1 cellular context compared by ENCODE assay signal in the genomic region with DNA sequence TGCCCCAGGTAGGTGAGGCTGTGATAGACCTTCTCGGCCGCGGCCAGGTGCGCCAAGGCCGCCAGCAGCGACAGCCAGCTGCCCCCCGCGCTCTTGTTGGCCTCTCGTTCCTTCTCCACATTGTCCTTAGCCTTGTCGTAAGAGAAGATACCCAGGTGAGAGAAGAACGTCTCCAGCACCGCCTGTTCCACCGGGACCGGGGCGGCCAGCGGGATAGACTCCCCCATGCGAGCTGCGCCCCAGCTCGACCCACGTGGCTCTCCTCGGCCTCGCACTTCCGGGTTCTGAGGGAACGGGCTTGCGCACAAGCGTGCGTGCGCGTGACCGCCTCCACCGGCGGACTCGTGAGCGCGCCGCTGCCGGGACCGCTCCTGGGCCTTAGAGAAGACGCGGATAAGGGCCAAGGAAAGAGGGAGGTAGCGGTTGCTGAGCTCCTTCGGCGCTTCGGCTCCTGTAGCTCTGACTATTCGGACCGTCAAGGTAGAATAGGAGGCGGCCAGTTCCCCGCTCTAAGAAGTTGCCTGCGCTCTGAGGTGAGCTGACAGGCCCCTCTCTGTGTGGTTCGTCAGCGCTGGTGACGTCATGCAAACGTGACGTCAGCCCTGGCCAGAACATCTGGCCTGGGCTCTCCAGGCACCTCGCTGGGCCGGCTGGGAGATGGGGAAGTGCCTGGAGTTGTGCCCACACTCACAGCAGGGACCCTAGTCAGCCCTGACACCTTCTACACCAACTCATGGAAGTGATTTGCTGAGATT.
TF ChIP-seq lines count a peak whose summit lies in the region.

TSS of gene KICS2 (minus strand) at position 286 of the 755 bp plus-strand sequence. CDS start at position 227, 59 bp downstream.

TF ChIP-seq in HepG2, 621 proteins besides CTCF, POLR2A, EP300 and RAD21 (continued from another document and continues in another):
- TF ChIP-seq ZGPAT (CRISPR knock-in tag; IDR thresholded peaks at IDR 0.05) = peak; percentile 88; the same call in 1 of the 2 replicates
- peak; percentile 82 for TF ChIP-seq IRF2 (CRISPR knock-in tag; IDR thresholded peaks at IDR 0.05)
- no peak for TF ChIP-seq MBNL3 (CRISPR knock-in tag; conservative IDR thresholded peaks at IDR 0.05)
- TF ChIP-seq ZEB1 (IDR thresholded peaks at IDR 0.05; ENCODE audit: insufficient replicate concordance, low read depth) = peak; percentile 24
- TF ChIP-seq ZNF253 (CRISPR knock-in tag; IDR thresholded peaks at IDR 0.05; ENCODE audit: borderline replicate concordance) = peak; percentile 95; the same call in 1 of the 2 replicates
- TF ChIP-seq ZBED4 (CRISPR knock-in tag; IDR thresholded peaks at IDR 0.05; ENCODE audit: borderline replicate concordance) = peak; percentile 60; the same call in 1 of the 2 replicates
- no peak for TF ChIP-seq ZNF678 (CRISPR knock-in tag; IDR thresholded peaks at IDR 0.05)
- TF ChIP-seq, protein P1, sequence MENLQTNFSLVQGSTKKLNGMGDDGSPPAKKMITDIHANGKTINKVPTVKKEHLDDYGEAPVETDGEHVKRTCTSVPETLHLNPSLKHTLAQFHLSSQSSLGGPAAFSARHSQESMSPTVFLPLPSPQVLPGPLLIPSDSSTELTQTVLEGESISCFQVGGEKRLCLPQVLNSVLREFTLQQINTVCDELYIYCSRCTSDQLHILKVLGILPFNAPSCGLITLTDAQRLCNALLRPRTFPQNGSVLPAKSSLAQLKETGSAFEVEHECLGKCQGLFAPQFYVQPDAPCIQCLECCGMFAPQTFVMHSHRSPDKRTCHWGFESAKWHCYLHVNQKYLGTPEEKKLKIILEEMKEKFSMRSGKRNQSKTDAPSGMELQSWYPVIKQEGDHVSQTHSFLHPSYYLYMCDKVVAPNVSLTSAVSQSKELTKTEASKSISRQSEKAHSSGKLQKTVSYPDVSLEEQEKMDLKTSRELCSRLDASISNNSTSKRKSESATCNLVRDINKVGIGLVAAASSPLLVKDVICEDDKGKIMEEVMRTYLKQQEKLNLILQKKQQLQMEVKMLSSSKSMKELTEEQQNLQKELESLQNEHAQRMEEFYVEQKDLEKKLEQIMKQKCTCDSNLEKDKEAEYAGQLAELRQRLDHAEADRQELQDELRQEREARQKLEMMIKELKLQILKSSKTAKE (CRISPR knock-in tag; IDR thresholded peaks at IDR 0.05; ENCODE audit: borderline replicate concordance) = no peak
- TF ChIP-seq, protein P2, sequence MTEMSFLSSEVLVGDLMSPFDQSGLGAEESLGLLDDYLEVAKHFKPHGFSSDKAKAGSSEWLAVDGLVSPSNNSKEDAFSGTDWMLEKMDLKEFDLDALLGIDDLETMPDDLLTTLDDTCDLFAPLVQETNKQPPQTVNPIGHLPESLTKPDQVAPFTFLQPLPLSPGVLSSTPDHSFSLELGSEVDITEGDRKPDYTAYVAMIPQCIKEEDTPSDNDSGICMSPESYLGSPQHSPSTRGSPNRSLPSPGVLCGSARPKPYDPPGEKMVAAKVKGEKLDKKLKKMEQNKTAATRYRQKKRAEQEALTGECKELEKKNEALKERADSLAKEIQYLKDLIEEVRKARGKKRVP (CRISPR knock-in tag; IDR thresholded peaks at IDR 0.05) = peak in 1 of 2 experiments; percentile 18; a peak in 1 of 4 replicates
- no peak; the same call in 1 of the 2 replicates for TF ChIP-seq MYNN (CRISPR knock-in tag; IDR thresholded peaks at IDR 0.05; ENCODE audit: low read depth)
- TF ChIP-seq SNAI1 (CRISPR knock-in tag; IDR thresholded peaks at IDR 0.05; ENCODE audit: borderline replicate concordance) = no peak
- no peak for TF ChIP-seq ZNF652 (CRISPR knock-in tag; IDR thresholded peaks at IDR 0.05; ENCODE audit: borderline replicate concordance, low read depth)
- TF ChIP-seq BRF2 (CRISPR knock-in tag; IDR thresholded peaks at IDR 0.05) = peak; percentile 76; the same call in 1 of the 2 replicates
- no peak for TF ChIP-seq ZNF570 (CRISPR knock-in tag; IDR thresholded peaks at IDR 0.05; ENCODE audit: borderline replicate concordance)
- TF ChIP-seq ELF3 (CRISPR knock-in tag; IDR thresholded peaks at IDR 0.05) = peak; percentile 91
- TF ChIP-seq NCOA2 (CRISPR knock-in tag; IDR thresholded peaks at IDR 0.05) = peak; percentile 76
- TF ChIP-seq NFIB (CRISPR knock-in tag; IDR thresholded peaks at IDR 0.05; ENCODE audit: borderline replicate concordance) = no peak
- TF ChIP-seq, protein P3, sequence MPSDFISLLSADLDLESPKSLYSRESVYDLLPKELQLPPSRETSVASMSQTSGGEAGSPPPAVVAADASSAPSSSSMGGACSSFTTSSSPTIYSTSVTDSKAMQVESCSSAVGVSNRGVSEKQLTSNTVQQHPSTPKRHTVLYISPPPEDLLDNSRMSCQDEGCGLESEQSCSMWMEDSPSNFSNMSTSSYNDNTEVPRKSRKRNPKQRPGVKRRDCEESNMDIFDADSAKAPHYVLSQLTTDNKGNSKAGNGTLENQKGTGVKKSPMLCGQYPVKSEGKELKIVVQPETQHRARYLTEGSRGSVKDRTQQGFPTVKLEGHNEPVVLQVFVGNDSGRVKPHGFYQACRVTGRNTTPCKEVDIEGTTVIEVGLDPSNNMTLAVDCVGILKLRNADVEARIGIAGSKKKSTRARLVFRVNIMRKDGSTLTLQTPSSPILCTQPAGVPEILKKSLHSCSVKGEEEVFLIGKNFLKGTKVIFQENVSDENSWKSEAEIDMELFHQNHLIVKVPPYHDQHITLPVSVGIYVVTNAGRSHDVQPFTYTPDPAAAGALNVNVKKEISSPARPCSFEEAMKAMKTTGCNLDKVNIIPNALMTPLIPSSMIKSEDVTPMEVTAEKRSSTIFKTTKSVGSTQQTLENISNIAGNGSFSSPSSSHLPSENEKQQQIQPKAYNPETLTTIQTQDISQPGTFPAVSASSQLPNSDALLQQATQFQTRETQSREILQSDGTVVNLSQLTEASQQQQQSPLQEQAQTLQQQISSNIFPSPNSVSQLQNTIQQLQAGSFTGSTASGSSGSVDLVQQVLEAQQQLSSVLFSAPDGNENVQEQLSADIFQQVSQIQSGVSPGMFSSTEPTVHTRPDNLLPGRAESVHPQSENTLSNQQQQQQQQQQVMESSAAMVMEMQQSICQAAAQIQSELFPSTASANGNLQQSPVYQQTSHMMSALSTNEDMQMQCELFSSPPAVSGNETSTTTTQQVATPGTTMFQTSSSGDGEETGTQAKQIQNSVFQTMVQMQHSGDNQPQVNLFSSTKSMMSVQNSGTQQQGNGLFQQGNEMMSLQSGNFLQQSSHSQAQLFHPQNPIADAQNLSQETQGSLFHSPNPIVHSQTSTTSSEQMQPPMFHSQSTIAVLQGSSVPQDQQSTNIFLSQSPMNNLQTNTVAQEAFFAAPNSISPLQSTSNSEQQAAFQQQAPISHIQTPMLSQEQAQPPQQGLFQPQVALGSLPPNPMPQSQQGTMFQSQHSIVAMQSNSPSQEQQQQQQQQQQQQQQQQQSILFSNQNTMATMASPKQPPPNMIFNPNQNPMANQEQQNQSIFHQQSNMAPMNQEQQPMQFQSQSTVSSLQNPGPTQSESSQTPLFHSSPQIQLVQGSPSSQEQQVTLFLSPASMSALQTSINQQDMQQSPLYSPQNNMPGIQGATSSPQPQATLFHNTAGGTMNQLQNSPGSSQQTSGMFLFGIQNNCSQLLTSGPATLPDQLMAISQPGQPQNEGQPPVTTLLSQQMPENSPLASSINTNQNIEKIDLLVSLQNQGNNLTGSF (CRISPR knock-in tag; IDR thresholded peaks at IDR 0.05) = no peak
- TF ChIP-seq ISL2 (CRISPR knock-in tag; IDR thresholded peaks at IDR 0.05) = peak; percentile 66; the same call in 1 of the 2 replicates
- TF ChIP-seq, protein P4, sequence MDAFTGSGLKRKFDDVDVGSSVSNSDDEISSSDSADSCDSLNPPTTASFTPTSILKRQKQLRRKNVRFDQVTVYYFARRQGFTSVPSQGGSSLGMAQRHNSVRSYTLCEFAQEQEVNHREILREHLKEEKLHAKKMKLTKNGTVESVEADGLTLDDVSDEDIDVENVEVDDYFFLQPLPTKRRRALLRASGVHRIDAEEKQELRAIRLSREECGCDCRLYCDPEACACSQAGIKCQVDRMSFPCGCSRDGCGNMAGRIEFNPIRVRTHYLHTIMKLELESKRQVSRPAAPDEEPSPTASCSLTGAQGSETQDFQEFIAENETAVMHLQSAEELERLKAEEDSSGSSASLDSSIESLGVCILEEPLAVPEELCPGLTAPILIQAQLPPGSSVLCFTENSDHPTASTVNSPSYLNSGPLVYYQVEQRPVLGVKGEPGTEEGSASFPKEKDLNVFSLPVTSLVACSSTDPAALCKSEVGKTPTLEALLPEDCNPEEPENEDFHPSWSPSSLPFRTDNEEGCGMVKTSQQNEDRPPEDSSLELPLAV (CRISPR knock-in tag; conservative IDR thresholded peaks at IDR 0.05; ENCODE audit: low read depth) = no peak
- no peak for TF ChIP-seq PLRG1 (conservative IDR thresholded peaks at IDR 0.05)
- TF ChIP-seq HOXA5 (CRISPR knock-in tag; IDR thresholded peaks at IDR 0.05) = peak; percentile 39; the same call in 1 of the 2 replicates
- TF ChIP-seq MAF1 (CRISPR knock-in tag; IDR thresholded peaks at IDR 0.05; ENCODE audit: borderline replicate concordance) = 0 out of 2 replicates have a peak, but pooled peaks have one; percentile 29
- no peak for TF ChIP-seq KDM1A (CRISPR knock-in tag; IDR thresholded peaks at IDR 0.05)
- TF ChIP-seq FOXJ3 (CRISPR knock-in tag; IDR thresholded peaks at IDR 0.05; ENCODE audit: borderline replicate concordance) = no peak
- TF ChIP-seq ZNF317 (CRISPR knock-in tag; IDR thresholded peaks at IDR 0.05) = peak; percentile 58; the same call in 1 of the 2 replicates
- no peak for TF ChIP-seq ZFP82 (CRISPR knock-in tag; IDR thresholded peaks at IDR 0.05; ENCODE audit: borderline replicate concordance)
- no peak for TF ChIP-seq SIX4 (CRISPR knock-in tag; IDR thresholded peaks at IDR 0.05)
- TF ChIP-seq, protein P5, sequence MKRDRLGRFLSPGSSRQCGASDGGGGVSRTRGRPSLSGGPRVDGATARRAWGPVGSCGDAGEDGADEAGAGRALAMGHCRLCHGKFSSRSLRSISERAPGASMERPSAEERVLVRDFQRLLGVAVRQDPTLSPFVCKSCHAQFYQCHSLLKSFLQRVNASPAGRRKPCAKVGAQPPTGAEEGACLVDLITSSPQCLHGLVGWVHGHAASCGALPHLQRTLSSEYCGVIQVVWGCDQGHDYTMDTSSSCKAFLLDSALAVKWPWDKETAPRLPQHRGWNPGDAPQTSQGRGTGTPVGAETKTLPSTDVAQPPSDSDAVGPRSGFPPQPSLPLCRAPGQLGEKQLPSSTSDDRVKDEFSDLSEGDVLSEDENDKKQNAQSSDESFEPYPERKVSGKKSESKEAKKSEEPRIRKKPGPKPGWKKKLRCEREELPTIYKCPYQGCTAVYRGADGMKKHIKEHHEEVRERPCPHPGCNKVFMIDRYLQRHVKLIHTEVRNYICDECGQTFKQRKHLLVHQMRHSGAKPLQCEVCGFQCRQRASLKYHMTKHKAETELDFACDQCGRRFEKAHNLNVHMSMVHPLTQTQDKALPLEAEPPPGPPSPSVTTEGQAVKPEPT (CRISPR knock-in tag; IDR thresholded peaks at IDR 0.05; ENCODE audit: low read depth) = peak; percentile 17; the same call in 1 of the 2 replicates
- peak; percentile 89 for TF ChIP-seq KMT2A (CRISPR knock-in tag; IDR thresholded peaks at IDR 0.05)
- TF ChIP-seq HIC2 (CRISPR knock-in tag; IDR thresholded peaks at IDR 0.05; ENCODE audit: low read depth) = no peak
- no peak for TF ChIP-seq AKAP8 (CRISPR knock-in tag; IDR thresholded peaks at IDR 0.05)
- no peak for TF ChIP-seq ZNF367 (CRISPR knock-in tag; IDR thresholded peaks at IDR 0.05; ENCODE audit: borderline replicate concordance)
